In the genomic region with DNA sequence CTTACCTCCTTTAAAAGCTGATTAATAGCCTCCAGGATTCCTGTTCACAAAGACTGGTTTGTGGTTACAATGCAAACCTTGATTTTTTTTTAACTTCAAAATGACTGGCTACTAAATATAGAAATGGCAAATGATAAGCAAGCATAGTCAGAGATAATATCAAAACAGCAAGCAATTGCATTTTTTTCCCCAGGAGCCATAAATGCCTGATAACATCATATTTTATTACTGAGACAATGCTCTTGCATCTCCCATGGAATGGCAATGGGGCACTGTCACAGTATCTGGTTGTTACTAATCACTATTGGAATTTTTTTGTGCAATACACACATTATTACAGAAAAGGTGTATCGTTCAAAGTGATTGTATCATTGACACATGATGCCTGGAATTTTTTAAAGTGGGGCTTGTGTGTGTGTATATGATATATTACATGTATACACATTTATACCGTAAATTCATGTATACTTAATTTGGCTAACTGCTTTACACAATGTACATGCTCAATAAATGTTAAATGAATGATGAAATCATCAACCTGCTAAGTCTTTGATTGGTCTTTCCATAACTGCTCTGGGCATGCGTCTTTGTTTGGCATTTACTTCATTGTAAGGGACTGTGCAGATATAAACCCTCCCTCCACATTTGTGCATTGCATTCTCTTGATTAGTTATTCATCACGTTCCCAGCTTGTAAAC, we compare ENCODE assay signal across 1 cellular context.
TF ChIP-seq lines count a peak whose summit lies in the region.

No MANE protein-coding gene starts in this region.

TF ChIP-seq in WTC11, 78 proteins besides CTCF, POLR2A, EP300 and RAD21 (continued from another document):
- TF ChIP-seq, protein P1, sequence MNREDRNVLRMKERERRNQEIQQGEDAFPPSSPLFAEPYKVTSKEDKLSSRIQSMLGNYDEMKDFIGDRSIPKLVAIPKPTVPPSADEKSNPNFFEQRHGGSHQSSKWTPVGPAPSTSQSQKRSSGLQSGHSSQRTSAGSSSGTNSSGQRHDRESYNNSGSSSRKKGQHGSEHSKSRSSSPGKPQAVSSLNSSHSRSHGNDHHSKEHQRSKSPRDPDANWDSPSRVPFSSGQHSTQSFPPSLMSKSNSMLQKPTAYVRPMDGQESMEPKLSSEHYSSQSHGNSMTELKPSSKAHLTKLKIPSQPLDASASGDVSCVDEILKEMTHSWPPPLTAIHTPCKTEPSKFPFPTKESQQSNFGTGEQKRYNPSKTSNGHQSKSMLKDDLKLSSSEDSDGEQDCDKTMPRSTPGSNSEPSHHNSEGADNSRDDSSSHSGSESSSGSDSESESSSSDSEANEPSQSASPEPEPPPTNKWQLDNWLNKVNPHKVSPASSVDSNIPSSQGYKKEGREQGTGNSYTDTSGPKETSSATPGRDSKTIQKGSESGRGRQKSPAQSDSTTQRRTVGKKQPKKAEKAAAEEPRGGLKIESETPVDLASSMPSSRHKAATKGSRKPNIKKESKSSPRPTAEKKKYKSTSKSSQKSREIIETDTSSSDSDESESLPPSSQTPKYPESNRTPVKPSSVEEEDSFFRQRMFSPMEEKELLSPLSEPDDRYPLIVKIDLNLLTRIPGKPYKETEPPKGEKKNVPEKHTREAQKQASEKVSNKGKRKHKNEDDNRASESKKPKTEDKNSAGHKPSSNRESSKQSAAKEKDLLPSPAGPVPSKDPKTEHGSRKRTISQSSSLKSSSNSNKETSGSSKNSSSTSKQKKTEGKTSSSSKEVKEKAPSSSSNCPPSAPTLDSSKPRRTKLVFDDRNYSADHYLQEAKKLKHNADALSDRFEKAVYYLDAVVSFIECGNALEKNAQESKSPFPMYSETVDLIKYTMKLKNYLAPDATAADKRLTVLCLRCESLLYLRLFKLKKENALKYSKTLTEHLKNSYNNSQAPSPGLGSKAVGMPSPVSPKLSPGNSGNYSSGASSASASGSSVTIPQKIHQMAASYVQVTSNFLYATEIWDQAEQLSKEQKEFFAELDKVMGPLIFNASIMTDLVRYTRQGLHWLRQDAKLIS (CRISPR knock-in tag; IDR thresholded peaks at IDR 0.05; ENCODE audit: borderline replicate concordance): no peak
- TF ChIP-seq, protein P2, sequence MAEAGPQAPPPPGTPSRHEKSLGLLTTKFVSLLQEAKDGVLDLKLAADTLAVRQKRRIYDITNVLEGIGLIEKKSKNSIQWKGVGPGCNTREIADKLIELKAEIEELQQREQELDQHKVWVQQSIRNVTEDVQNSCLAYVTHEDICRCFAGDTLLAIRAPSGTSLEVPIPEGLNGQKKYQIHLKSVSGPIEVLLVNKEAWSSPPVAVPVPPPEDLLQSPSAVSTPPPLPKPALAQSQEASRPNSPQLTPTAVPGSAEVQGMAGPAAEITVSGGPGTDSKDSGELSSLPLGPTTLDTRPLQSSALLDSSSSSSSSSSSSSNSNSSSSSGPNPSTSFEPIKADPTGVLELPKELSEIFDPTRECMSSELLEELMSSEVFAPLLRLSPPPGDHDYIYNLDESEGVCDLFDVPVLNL (CRISPR knock-in tag; IDR thresholded peaks at IDR 0.05; ENCODE audit: borderline replicate concordance, low read depth): no peak
- TF ChIP-seq RORB (CRISPR knock-in tag; IDR thresholded peaks at IDR 0.05): no peak
- TF ChIP-seq NFATC4 (CRISPR knock-in tag; IDR thresholded peaks at IDR 0.05): no peak
- no peak for TF ChIP-seq TEAD1 (CRISPR knock-in tag; IDR thresholded peaks at IDR 0.05)
- no peak for TF ChIP-seq ZNF396 (CRISPR knock-in tag; IDR thresholded peaks at IDR 0.05; ENCODE audit: borderline replicate concordance)
- TF ChIP-seq NFYB (CRISPR knock-in tag; conservative IDR thresholded peaks at IDR 0.05; ENCODE audit: low read depth): no peak
- no peak for TF ChIP-seq PRRX2 (CRISPR knock-in tag; IDR thresholded peaks at IDR 0.05)
- no peak for TF ChIP-seq JUN (CRISPR knock-in tag; IDR thresholded peaks at IDR 0.05)
- TF ChIP-seq ATF1 (CRISPR knock-in tag; IDR thresholded peaks at IDR 0.05): no peak
- no peak for TF ChIP-seq ZNF232 (CRISPR knock-in tag; IDR thresholded peaks at IDR 0.05)
- no peak for TF ChIP-seq HMGA2 (CRISPR knock-in tag; IDR thresholded peaks at IDR 0.05)
- no peak for TF ChIP-seq PRDM15 (CRISPR knock-in tag; IDR thresholded peaks at IDR 0.05)
- TF ChIP-seq, protein P3, sequence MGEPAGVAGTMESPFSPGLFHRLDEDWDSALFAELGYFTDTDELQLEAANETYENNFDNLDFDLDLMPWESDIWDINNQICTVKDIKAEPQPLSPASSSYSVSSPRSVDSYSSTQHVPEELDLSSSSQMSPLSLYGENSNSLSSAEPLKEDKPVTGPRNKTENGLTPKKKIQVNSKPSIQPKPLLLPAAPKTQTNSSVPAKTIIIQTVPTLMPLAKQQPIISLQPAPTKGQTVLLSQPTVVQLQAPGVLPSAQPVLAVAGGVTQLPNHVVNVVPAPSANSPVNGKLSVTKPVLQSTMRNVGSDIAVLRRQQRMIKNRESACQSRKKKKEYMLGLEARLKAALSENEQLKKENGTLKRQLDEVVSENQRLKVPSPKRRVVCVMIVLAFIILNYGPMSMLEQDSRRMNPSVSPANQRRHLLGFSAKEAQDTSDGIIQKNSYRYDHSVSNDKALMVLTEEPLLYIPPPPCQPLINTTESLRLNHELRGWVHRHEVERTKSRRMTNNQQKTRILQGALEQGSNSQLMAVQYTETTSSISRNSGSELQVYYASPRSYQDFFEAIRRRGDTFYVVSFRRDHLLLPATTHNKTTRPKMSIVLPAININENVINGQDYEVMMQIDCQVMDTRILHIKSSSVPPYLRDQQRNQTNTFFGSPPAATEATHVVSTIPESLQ (CRISPR knock-in tag; IDR thresholded peaks at IDR 0.05): no peak
TF ChIP-seq in WTC11: peak in this region for 0.
